In the genomic region with DNA sequence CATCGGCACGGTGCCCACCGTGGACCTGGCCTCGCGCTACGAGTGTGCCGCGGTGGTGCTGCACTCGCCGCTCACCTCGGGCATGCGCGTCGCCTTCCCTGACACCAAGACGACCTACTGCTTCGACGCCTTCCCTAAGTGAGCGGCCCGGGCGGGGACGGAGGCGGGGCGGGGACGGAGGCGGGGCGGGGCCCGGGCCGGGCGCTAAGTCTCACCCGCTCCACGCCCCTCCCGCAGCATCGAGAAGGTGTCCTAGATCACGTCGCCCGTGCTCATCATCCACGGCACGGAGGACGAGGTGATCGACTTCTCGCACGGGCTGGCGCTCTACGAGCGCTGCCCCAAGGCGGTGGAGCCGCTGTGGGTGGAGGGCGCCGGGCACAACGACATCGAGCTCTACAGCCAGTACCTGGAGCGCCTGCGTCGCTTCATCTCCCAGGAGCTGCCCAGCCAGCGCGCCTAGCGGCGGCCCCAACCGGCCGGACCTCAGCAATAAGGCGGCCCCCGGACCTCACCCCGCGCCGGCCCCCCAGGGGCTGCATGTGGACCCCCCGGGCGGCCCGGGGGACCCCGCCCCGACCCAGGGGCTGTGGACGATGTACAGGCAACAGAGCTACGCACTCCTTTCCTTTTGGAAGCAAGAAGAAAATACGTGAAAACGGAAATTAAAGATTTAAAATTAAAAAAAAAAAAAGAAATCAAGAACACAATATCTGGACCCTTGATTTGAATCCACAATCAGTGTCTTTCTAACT, we compare ENCODE assay signal across 7 cellular contexts.
DNase-seq lines count a peak whose midpoint lies in the region; ATAC-seq and TF ChIP-seq lines count a peak whose summit lies in the region.
"Not testable (repeated sequence)": the region's sequence is repeated elsewhere in the genome, so short reads cannot be mapped to it uniquely, and the experiment has no call there.

No MANE protein-coding gene starts in this region.

- H3K4me3 Mint-ChIP-seq in activated naive CD8-positive, alpha-beta T cell treated with anti-CD3 and anti-CD28 coated beads, Interleukin-2, amount 50 U/mL, for 24 hours, result peak overlapping the region; percentile 48
- peak overlapping the region; percentile 63 to 77 (median 76) for H3K4me3 Mint-ChIP-seq in nephron

- H3K4me1 ChIP-seq in HEK293 (ENCODE audit: control insufficient read depth, insufficient read depth, low read length); right cardiac atrium (ENCODE audit: control insufficient read depth, insufficient read depth, low read length): not testable (repeated sequence)

- H3K27ac ChIP-seq in HEK293 (ENCODE audit: extremely low read depth, low read depth, low read length); right cardiac atrium (ENCODE audit: low read length): not testable (repeated sequence)

- ATAC-seq in activated naive CD8-positive, alpha-beta T cell treated with anti-CD3 and anti-CD28 coated beads, Interleukin-2, amount 50 U/mL, for 24 hours, result peak; percentile 73
- not testable (repeated sequence) for ATAC-seq in right cardiac atrium

- not testable (repeated sequence) for H3K27me3 ChIP-seq in right cardiac atrium (ENCODE audit: control insufficient read depth, insufficient read depth)

- not testable (repeated sequence) for H3K27ac Mint-ChIP-seq in activated naive CD8-positive, alpha-beta T cell treated with anti-CD3 and anti-CD28 coated beads, Interleukin-2, amount 50 U/mL, for 24 hours; nephron

- intact Hi-C loops in right cardiac atrium (cut with DNase I), result not testable (repeated sequence)

- not testable (repeated sequence) for H3K36me3 ChIP-seq in HEK293 (ENCODE audit: control insufficient read depth in 2 of 2, insufficient read depth in 1 of 2, low read length in 2 of 2)

- WGBS in right cardiac atrium, result 2% methylated on average over 62 of the region's 74 CpGs

- not testable (repeated sequence) for H3K36me3 Mint-ChIP-seq in activated naive CD8-positive, alpha-beta T cell treated with anti-CD3 and anti-CD28 coated beads, Interleukin-2, amount 50 U/mL, for 24 hours (ENCODE audit: low read depth); nephron (ENCODE audit: low read depth)

- DNase-seq in NOMO-1 treated with dmso at 0.1 percent for 144 hours (lab: John Stamatoyannopoulos, UW; ENCODE audit: unreplicated experiment) (peak; percentile 84), right cardiac atrium (peak in 2 of 3 donors; percentile 52 to 57)
- peak; percentile 10 to 11 for DNase-seq in activated CD4-positive, alpha-beta T cell treated with anti-CD3 and anti-CD28 coated beads, Interleukin-2, amount 50 U/mL, for 4 hours
- peak; percentile 54 for DNase-seq in activated naive CD8-positive, alpha-beta T cell treated with anti-CD3 and anti-CD28 coated beads, Interleukin-2, amount 50 U/mL, for 24 hours
- peak; percentile 29 to 54 for DNase-seq in stimulated activated CD4-positive, alpha-beta T cell treated with anti-CD3 and anti-CD28 coated beads, Interleukin-4, amount 100 ng/mL, for 4 hours

- H3K27me3 Mint-ChIP-seq in activated naive CD8-positive, alpha-beta T cell treated with anti-CD3 and anti-CD28 coated beads, Interleukin-2, amount 50 U/mL, for 24 hours, result peaks cover 17% of the 10 kb centered on the region
- H3K27me3 Mint-ChIP-seq in nephron (ENCODE audit: low read depth), result not testable (repeated sequence)

- POLR2A ChIA-PET in HEK293 (lab: Yijun Ruan, JAX), result interaction anchor here (0.7 to 1.4 kb wide), 3 partner anchors 9 to 199 kb away, joined by 3 to 4 read pairs (median 4); no protein-coding TSS in a partner anchor

- H3K4me3 ChIP-seq in HEK293 (ENCODE audit: low read depth, low read length), result peak overlapping the region; percentile 53
- not testable (repeated sequence) for H3K4me3 ChIP-seq in right cardiac atrium (ENCODE audit: low read length)

- H3K9me3 ChIP-seq in HEK293 (ENCODE audit: control insufficient read depth, insufficient read depth, low read depth, low read length); right cardiac atrium (ENCODE audit: control insufficient read depth, low read length): not testable (repeated sequence)

- not testable (repeated sequence) for H3K4me1 Mint-ChIP-seq in activated naive CD8-positive, alpha-beta T cell treated with anti-CD3 and anti-CD28 coated beads, Interleukin-2, amount 50 U/mL, for 24 hours; nephron

- not testable (repeated sequence) for H3K9me3 Mint-ChIP-seq in activated naive CD8-positive, alpha-beta T cell treated with anti-CD3 and anti-CD28 coated beads, Interleukin-2, amount 50 U/mL, for 24 hours; nephron

- CTCF ChIA-PET in HEK293 (lab: Yijun Ruan, JAX), result interaction anchor here (0.6 to 2.4 kb wide), 3 partner anchors 42 to 647 kb away, joined by 3 to 12 read pairs (median 4); no protein-coding TSS in a partner anchor

- not testable (repeated sequence) for TF ChIP-seq CTCF in HEK293 (tag by site-specific recombination; IDR thresholded peaks at IDR 0.05); nephron (IDR thresholded peaks at IDR 0.05; ENCODE audit: unreplicated experiment in 3 of 3)

TF ChIP-seq in HEK293, 187 proteins besides CTCF, POLR2A, EP300 and RAD21:
- TF ChIP-seq GLIS1 (tag by site-specific recombination; IDR thresholded peaks at IDR 0.05), result peak; percentile 93
- TF ChIP-seq, protein P1, sequence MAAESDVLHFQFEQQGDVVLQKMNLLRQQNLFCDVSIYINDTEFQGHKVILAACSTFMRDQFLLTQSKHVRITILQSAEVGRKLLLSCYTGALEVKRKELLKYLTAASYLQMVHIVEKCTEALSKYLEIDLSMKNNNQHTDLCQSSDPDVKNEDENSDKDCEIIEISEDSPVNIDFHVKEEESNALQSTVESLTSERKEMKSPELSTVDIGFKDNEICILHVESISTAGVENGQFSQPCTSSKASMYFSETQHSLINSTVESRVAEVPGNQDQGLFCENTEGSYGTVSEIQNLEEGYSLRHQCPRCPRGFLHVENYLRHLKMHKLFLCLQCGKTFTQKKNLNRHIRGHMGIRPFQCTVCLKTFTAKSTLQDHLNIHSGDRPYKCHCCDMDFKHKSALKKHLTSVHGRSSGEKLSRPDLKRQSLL (tag by site-specific recombination; IDR thresholded peaks at IDR 0.05), result peak; percentile 73; the same call in 1 of the 2 replicates
- 0 out of 2 replicates have a peak, but pooled peaks have one; percentile 30 for TF ChIP-seq ZNF423 (tag by site-specific recombination; IDR thresholded peaks at IDR 0.05)
- TF ChIP-seq, protein P2, sequence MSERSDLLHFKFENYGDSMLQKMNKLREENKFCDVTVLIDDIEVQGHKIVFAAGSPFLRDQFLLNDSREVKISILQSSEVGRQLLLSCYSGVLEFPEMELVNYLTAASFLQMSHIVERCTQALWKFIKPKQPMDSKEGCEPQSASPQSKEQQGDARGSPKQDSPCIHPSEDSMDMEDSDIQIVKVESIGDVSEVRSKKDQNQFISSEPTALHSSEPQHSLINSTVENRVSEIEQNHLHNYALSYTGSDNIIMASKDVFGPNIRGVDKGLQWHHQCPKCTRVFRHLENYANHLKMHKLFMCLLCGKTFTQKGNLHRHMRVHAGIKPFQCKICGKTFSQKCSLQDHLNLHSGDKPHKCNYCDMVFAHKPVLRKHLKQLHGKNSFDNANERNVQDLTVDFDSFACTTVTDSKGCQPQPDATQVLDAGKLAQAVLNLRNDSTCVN (tag by site-specific recombination; optimal IDR thresholded peaks at IDR 0.05), result peak; percentile 39
- peak; percentile 79 for TF ChIP-seq GLIS2 (tag by site-specific recombination; IDR thresholded peaks at IDR 0.05)
- peak; percentile 53 for TF ChIP-seq KLF9 (tag by site-specific recombination; IDR thresholded peaks at IDR 0.05; ENCODE audit: low read depth)
- TF ChIP-seq, protein P3, sequence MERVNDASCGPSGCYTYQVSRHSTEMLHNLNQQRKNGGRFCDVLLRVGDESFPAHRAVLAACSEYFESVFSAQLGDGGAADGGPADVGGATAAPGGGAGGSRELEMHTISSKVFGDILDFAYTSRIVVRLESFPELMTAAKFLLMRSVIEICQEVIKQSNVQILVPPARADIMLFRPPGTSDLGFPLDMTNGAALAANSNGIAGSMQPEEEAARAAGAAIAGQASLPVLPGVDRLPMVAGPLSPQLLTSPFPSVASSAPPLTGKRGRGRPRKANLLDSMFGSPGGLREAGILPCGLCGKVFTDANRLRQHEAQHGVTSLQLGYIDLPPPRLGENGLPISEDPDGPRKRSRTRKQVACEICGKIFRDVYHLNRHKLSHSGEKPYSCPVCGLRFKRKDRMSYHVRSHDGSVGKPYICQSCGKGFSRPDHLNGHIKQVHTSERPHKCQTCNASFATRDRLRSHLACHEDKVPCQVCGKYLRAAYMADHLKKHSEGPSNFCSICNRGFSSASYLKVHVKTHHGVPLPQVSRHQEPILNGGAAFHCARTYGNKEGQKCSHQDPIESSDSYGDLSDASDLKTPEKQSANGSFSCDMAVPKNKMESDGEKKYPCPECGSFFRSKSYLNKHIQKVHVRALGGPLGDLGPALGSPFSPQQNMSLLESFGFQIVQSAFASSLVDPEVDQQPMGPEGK (tag by site-specific recombination; IDR thresholded peaks at IDR 0.05), result 0 out of 2 replicates have a peak, but pooled peaks have one; percentile 54
- peak; percentile 7; the same call in 1 of the 2 replicates for TF ChIP-seq SP2 (tag by site-specific recombination; IDR thresholded peaks at IDR 0.05)
- TF ChIP-seq ZBTB17 (tag by site-specific recombination; IDR thresholded peaks at IDR 0.05), result peak; percentile 32; the same call in 1 of the 2 replicates
- TF ChIP-seq ZNF335 (tag by site-specific recombination; conservative IDR thresholded peaks at IDR 0.05), result peak; percentile 87

Comparison
In these comparisons a context has a peak if more than half of its experiments do, and no peak if none do; other contexts are left out.
1. DNase-seq: peak in every context shown above with its lines; median percentile 84 in NOMO-1 treated with dmso at 0.1 percent for 144 hours; 54 in right cardiac atrium; 54 in activated naive CD8-positive, alpha-beta T cell treated with anti-CD3 and anti-CD28 coated beads, Interleukin-2, amount 50 U/mL, for 24 hours; 42 in stimulated activated CD4-positive, alpha-beta T cell treated with anti-CD3 and anti-CD28 coated beads, Interleukin-4, amount 100 ng/mL, for 4 hours; 10 in activated CD4-positive, alpha-beta T cell treated with anti-CD3 and anti-CD28 coated beads, Interleukin-2, amount 50 U/mL, for 4 hours.